In genomic region chr5:42268630-42269029, GRCh38 we compare ENCODE assay signal across 21 cellular contexts.
DNase-seq lines count a peak whose midpoint lies in the region; ATAC-seq and TF ChIP-seq lines count a peak whose summit lies in the region.
"Had no signal": no experiment of that assay in that cellular context is flagged by ENCODE, and none has a peak within 500 bp of the region (broad histone marks: within the 10 kb centered on the region; RNA-seq: fewer than 3 reads in every experiment).

No MANE protein-coding gene starts in this region.

- no peak for ATAC-seq in HG02571 (IDR thresholded peaks at IDR 0.05; ENCODE audit: unreplicated experiment)
- ATAC-seq in HG02642 (IDR thresholded peaks at IDR 0.05; ENCODE audit: poor library complexity, unreplicated experiment), result no peak
- ATAC-seq: left lobe of liver; naive thymus-derived CD8-positive, alpha-beta T cell; right cardiac atrium; stimulated activated naive B cell treated with anti-CD40 and anti-IgM and Interleukin-4, amounts not matched to agents 10 μg/mL and 1 μg/mL and 100 μg/mL, for 72 hours had no signal

- no peak for TF ChIP-seq CTCF in RWPE1 (conservative IDR thresholded peaks at IDR 0.05; ENCODE audit: low read depth)

- CTCF ChIA-PET in RWPE1 (lab: Yijun Ruan, JAX), result no interaction called here

- peak; percentile 1 for DNase-seq in GM04504 (ENCODE audit: low read depth)
- peak; percentile 27 for DNase-seq in M059J (ENCODE audit: low read depth)
- DNase-seq in amniotic epithelial cell (ENCODE audit: low read depth), result peak; percentile 6
- DNase-seq in kidney tubule cell (ENCODE audit: low spot score), result peak; percentile 31
- DNase-seq in RWPE1 (ENCODE audit: low spot score), result no peak
- DNase-seq: activated CD4-positive, alpha-beta T cell treated with anti-CD3 and anti-CD28 coated beads, Interleukin-2, amount 50 U/mL, for 4 hours; activated effector memory CD4-positive, alpha-beta T cell treated with anti-CD3 and anti-CD28 coated beads, Interleukin-2, amount 50 U/mL, for 16 hours; central memory CD4-positive, alpha-beta T cell; DMS79 treated with DMSO at 0.1 percent for 48 hours; hippocampal formation; naive thymus-derived CD8-positive, alpha-beta T cell; NCI-H1694; NCI-H526; right cardiac atrium; stimulated activated naive B cell treated with anti-CD40 and anti-IgM and Interleukin-4, amounts not matched to agents 10 μg/mL and 1 μg/mL and 100 μg/mL, for 72 hours; T-helper 9 cell; uterus had no signal

- no peak overlapping the region for H3K27ac ChIP-seq in RWPE1
- H3K27ac ChIP-seq: BLaER1, uterus had no signal

- POLR2A ChIA-PET in RWPE1 (lab: Yijun Ruan, JAX; ENCODE audit: low non-redundant PET), result no interaction called here
